Comparison of ENCODE assay signal across 26 cellular contexts in genomic region chr3:173912126-173912525, GRCh38.
DNase-seq lines count a peak whose midpoint lies in the region; FAIRE-seq and TF ChIP-seq lines count a peak whose summit lies in the region.
"Had no signal": no experiment of that assay in that cellular context is flagged by ENCODE, and none has a peak within 500 bp of the region (broad histone marks: within the 10 kb centered on the region; RNA-seq: fewer than 3 reads in every experiment).

No MANE protein-coding gene starts in this region.

- H3K9ac ChIP-seq in adipocyte (ENCODE audit: low read length): no peak overlapping the region

- H3K4me1 ChIP-seq in adipocyte (ENCODE audit: control insufficient read depth, insufficient read depth, low read length) (peaks cover 9% of the 10 kb centered on the region), prostate gland (replicated peaks) (no peaks in the 10 kb centered on the region)

- intact Hi-C loops in prostate gland (cut with DNase I): no loop called here

- no peak for TF ChIP-seq CTCF in prostate gland (IDR thresholded peaks at IDR 0.05)

- no peak for DNase-seq in H54 (ENCODE audit: insufficient read length, low spot score)
- DNase-seq in adipocyte (ENCODE audit: low read depth): peak; percentile 69
- DNase-seq in iris pigment epithelial cell (ENCODE audit: low read depth): peak; percentile 16
- no peak for DNase-seq in substantia nigra (lab: John Stamatoyannopoulos, UW)
- no peak for DNase-seq in NCI-H774 (lab: John Stamatoyannopoulos, UW)
- DNase-seq in NCI-H510A treated with DMSO at 0.1 percent for 48 hours (lab: John Stamatoyannopoulos, UW): no peak
- no peak for DNase-seq in NCI-H187 (lab: John Stamatoyannopoulos, UW)
- no peak for DNase-seq in prostate gland (ENCODE audit: low spot score)
- DNase-seq: activated CD4-positive, alpha-beta memory T cell treated with anti-CD3 and anti-CD28 coated beads, Interleukin-2, amount 10 ng/mL, durations not matched to agents 7 days and 5 days; activated CD4-positive, alpha-beta T cell treated with anti-CD3 and anti-CD28 coated beads for 1 hour; activated CD8-positive, alpha-beta memory T cell treated with anti-CD3 and anti-CD28 coated beads, Interleukin-2, amount 50 U/mL, for 4 hours; activated naive CD4-positive, alpha-beta T cell treated with Interleukin-2 at 50 U/mL for 16 hours; effector memory CD4-positive, alpha-beta T cell; left ventricle myocardium superior; naive B cell; NCI-H1092; NCI-H1694; NCI-H2171; NCI-H524 treated with DMSO at 0.1 percent for 48 hours; stimulated activated naive B cell treated with anti-CD40 and anti-IgM and Interleukin-4, amounts not matched to agents 10 μg/mL and 1 μg/mL and 100 μg/mL, for 72 hours; T-helper 17 cell had no signal

- peak; percentile 68 for FAIRE-seq in H54 (lab: Jason Lieb, UNC)
- FAIRE-seq: colon, H1, HTR-8/SVneo, K562 had no signal

- H3K27me3 ChIP-seq in adipocyte (replicated peaks; ENCODE audit: control insufficient read depth, insufficient read depth, low read length): no peaks in the 10 kb centered on the region
- no peaks in the 10 kb centered on the region for H3K27me3 ChIP-seq in prostate gland (replicated peaks; ENCODE audit: insufficient read depth)

- no peaks in the 10 kb centered on the region for H3K36me3 ChIP-seq in adipocyte (ENCODE audit: control insufficient read depth, insufficient read depth, low read length, severe bottlenecking)
- no peaks in the 10 kb centered on the region for H3K36me3 ChIP-seq in prostate gland

- no peak for TF ChIP-seq POLR2A in H54 (IDR thresholded peaks at IDR 0.05; ENCODE audit: low read depth, low read length)
- no peak for TF ChIP-seq POLR2A in prostate gland (IDR thresholded peaks at IDR 0.05)

- peak overlapping the region; percentile 32 for H3K27ac ChIP-seq in substantia nigra (ENCODE audit: low read depth, low read length, poor library complexity, severe bottlenecking)
- no peak overlapping the region for H3K27ac ChIP-seq in prostate gland
- H3K27ac ChIP-seq: epithelial cell of prostate had no signal

- H3K9me3 ChIP-seq in adipocyte (ENCODE audit: control insufficient read depth, low read length) (no peaks in the 10 kb centered on the region), prostate gland (no peaks in the 10 kb centered on the region)

- H3K4me3 ChIP-seq in adipocyte (ENCODE audit: low read length) (no peak overlapping the region), prostate gland (no peak overlapping the region)
- H3K4me3 ChIP-seq: K562 had no signal

- WGBS in prostate gland: 65% methylated on average over 4 of the region's 4 CpGs

Comparison
In these comparisons a context has a peak if more than half of its experiments do, and no peak if none do; other contexts are left out.
1. DNase-seq: peak in adipocyte (single experiment) and iris pigment epithelial cell (single experiment); none in H54 (single experiment), substantia nigra (0 of 49), NCI-H774 (single experiment), NCI-H510A treated with DMSO at 0.1 percent for 48 hours (single experiment), NCI-H187 (0 of 2) and prostate gland (single experiment).